Comparison of ENCODE assay signal across 8 cellular contexts in the genomic region with DNA sequence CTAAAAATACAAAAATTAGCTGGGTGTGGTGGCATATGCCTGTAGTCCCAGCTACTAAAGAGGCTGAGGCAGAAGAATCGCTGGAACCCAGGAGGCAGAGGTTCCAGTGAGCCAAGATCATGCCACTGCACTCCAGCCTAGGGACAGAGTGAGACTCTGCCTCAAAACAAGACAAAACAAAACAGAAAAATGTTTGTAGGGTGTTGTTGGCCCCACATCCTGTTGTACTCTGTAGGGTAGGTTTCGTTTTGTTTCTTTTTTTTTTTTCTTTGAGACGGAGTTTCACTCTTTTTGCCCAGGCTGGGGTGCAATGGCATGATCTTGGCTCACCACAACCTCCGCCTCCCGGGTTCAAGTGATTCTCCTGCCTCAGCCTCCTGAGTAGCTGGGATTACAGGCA. TPM values are rescaled to one million over a fixed set of nuclear protein-coding genes. Genes with fewer than 3 reads are reported as not detected.
A peak's percentile ranks its signal among the peaks of the same experiment; 100 is the strongest.
DNase-seq lines count a peak whose midpoint lies in the region; ATAC-seq, FAIRE-seq and TF ChIP-seq lines count a peak whose summit lies in the region.
"Not testable (repeated sequence)": the region's sequence is repeated elsewhere in the genome, so short reads cannot be mapped to it uniquely, and the experiment has no call there.

No MANE protein-coding gene starts in this region.

- H3K36me3 Mint-ChIP-seq in activated CD4-positive, alpha-beta T cell treated with anti-CD3 and anti-CD28 coated beads, Interleukin-2, amount 10 ng/mL, durations not matched to agents 24 days and 14 days (ENCODE audit: low read depth); activated naive CD8-positive, alpha-beta T cell treated with anti-CD3 and anti-CD28 coated beads for 36 hours; stimulated activated memory B cell treated with anti-CD40 and anti-IgM and Interleukin-4, amounts not matched to agents 10 μg/mL and 1 μg/mL and 100 μg/mL, for 72 hours: not testable (repeated sequence)

- peak overlapping the region; percentile 73 for H3K4me3 Mint-ChIP-seq in activated CD4-positive, alpha-beta T cell treated with anti-CD3 and anti-CD28 coated beads, Interleukin-2, amount 10 ng/mL, durations not matched to agents 24 days and 14 days
- H3K4me3 Mint-ChIP-seq in activated naive CD8-positive, alpha-beta T cell treated with anti-CD3 and anti-CD28 coated beads for 36 hours; stimulated activated memory B cell treated with anti-CD40 and anti-IgM and Interleukin-4, amounts not matched to agents 10 μg/mL and 1 μg/mL and 100 μg/mL, for 72 hours: not testable (repeated sequence)

- peak; percentile 91 for ATAC-seq in GM21528 (IDR thresholded peaks at IDR 0.05; ENCODE audit: low FRiP score, unreplicated experiment)
- ATAC-seq in HG02885 (IDR thresholded peaks at IDR 0.05; ENCODE audit: poor library complexity, unreplicated experiment): peak; percentile 86
- peak; percentile 88 for ATAC-seq in HG03432 (IDR thresholded peaks at IDR 0.05; ENCODE audit: unreplicated experiment)
- ATAC-seq in stimulated activated memory B cell treated with anti-CD40 and anti-IgM and Interleukin-4, amounts not matched to agents 10 μg/mL and 1 μg/mL and 100 μg/mL, for 72 hours: peak; percentile 27

- intact Hi-C loops in activated CD4-positive, alpha-beta T cell treated with anti-CD3 and anti-CD28 coated beads, Interleukin-2, amount 10 ng/mL, durations not matched to agents 24 days and 14 days (cut with micrococcal nuclease): loop anchor here (1.0 to 10.0 kb wide), 2 partner anchors 23 to 367 kb away; no protein-coding TSS in a partner anchor

- H3K27ac Mint-ChIP-seq in activated CD4-positive, alpha-beta T cell treated with anti-CD3 and anti-CD28 coated beads, Interleukin-2, amount 10 ng/mL, durations not matched to agents 24 days and 14 days: peak overlapping the region; percentile 92
- peak overlapping the region; percentile 75 for H3K27ac Mint-ChIP-seq in activated naive CD8-positive, alpha-beta T cell treated with anti-CD3 and anti-CD28 coated beads for 36 hours
- H3K27ac Mint-ChIP-seq in stimulated activated memory B cell treated with anti-CD40 and anti-IgM and Interleukin-4, amounts not matched to agents 10 μg/mL and 1 μg/mL and 100 μg/mL, for 72 hours: peak overlapping the region; percentile 48

- not testable (repeated sequence) for DNase-seq in GM12892 (ENCODE audit: insufficient read length); GM19239 (ENCODE audit: insufficient read length, low spot score); activated naive CD8-positive, alpha-beta T cell treated with anti-CD3 and anti-CD28 coated beads for 36 hours
- DNase-seq in activated CD4-positive, alpha-beta T cell treated with anti-CD3 and anti-CD28 coated beads, Interleukin-2, amount 10 ng/mL, durations not matched to agents 24 days and 14 days: peak; percentile 88

- FAIRE-seq in GM12892 (lab: Jason Lieb, UNC) (peak; percentile 70), GM19239 (lab: Jason Lieb, UNC) (peak; percentile 71)

- not testable (repeated sequence) for H3K9me3 Mint-ChIP-seq in activated CD4-positive, alpha-beta T cell treated with anti-CD3 and anti-CD28 coated beads, Interleukin-2, amount 10 ng/mL, durations not matched to agents 24 days and 14 days; activated naive CD8-positive, alpha-beta T cell treated with anti-CD3 and anti-CD28 coated beads for 36 hours; stimulated activated memory B cell treated with anti-CD40 and anti-IgM and Interleukin-4, amounts not matched to agents 10 μg/mL and 1 μg/mL and 100 μg/mL, for 72 hours

- peaks cover 42% of the 10 kb centered on the region for H3K4me1 Mint-ChIP-seq in activated CD4-positive, alpha-beta T cell treated with anti-CD3 and anti-CD28 coated beads, Interleukin-2, amount 10 ng/mL, durations not matched to agents 24 days and 14 days
- H3K4me1 Mint-ChIP-seq in activated naive CD8-positive, alpha-beta T cell treated with anti-CD3 and anti-CD28 coated beads for 36 hours: peaks cover 31% of the 10 kb centered on the region
- H3K4me1 Mint-ChIP-seq in stimulated activated memory B cell treated with anti-CD40 and anti-IgM and Interleukin-4, amounts not matched to agents 10 μg/mL and 1 μg/mL and 100 μg/mL, for 72 hours: not testable (repeated sequence)

- TF ChIP-seq POLR2A in GM12892 (IDR thresholded peaks at IDR 0.05; ENCODE audit: low read depth, low read length): not testable (repeated sequence)

- not testable (repeated sequence) for H3K27me3 Mint-ChIP-seq in activated CD4-positive, alpha-beta T cell treated with anti-CD3 and anti-CD28 coated beads, Interleukin-2, amount 10 ng/mL, durations not matched to agents 24 days and 14 days; activated naive CD8-positive, alpha-beta T cell treated with anti-CD3 and anti-CD28 coated beads for 36 hours; stimulated activated memory B cell treated with anti-CD40 and anti-IgM and Interleukin-4, amounts not matched to agents 10 μg/mL and 1 μg/mL and 100 μg/mL, for 72 hours

RNA-seq across cellular contexts. Expression of gene HSPA8, which starts 25.7 kb away (rescaled TPM):
- 2,065 TPM for polyA plus RNA-seq in GM12892 (2012; ENCODE audit: missing spikeins)
- total RNA-seq in activated CD4-positive, alpha-beta T cell treated with anti-CD3 and anti-CD28 coated beads, Interleukin-2, amount 10 ng/mL, durations not matched to agents 24 days and 14 days: 4,739 and 4,820 TPM in 2 replicates
- total RNA-seq in activated naive CD8-positive, alpha-beta T cell treated with anti-CD3 and anti-CD28 coated beads for 36 hours: 1,000 to 10,000 TPM; 3,149 to 3,177 TPM

Comparison
In these comparisons a context has a peak if more than half of its experiments do, and no peak if none do; other contexts are left out.
1. ATAC-seq: peak in every context shown above with its lines; median percentile 91 in GM21528; 88 in HG03432; 86 in HG02885; 27 in stimulated activated memory B cell treated with anti-CD40 and anti-IgM and Interleukin-4, amounts not matched to agents 10 μg/mL and 1 μg/mL and 100 μg/mL, for 72 hours.